ENCODE assay signal across 22 cellular contexts in the genomic region with DNA sequence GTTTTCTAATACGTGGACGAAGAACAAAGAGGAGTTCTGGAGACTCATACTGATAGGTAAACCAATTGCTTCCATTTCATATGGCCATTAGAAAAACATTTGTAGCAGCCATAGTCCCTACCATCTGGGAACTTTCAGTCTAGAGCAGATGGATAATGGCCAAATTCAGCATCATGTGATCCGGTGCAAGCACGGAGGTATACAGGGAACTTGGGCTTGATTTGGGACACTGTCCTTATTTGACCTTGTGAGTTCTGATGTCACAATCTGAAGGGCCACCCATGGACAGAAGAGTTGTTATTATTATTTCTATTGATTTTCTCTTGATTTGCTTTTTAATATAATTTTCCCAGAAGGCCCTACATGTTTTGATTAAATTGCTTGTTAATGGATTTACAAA.
"Had no signal": no experiment of that assay in that cellular context is flagged by ENCODE, and none has a peak within 500 bp of the region (broad histone marks: within the 10 kb centered on the region; RNA-seq: fewer than 3 reads in every experiment).

No MANE protein-coding gene starts in this region.

- H3K4me3 ChIP-seq: dorsolateral prefrontal cortex, gastrocnemius medialis, left lung, lung, prostate gland, spleen, stomach had no signal

- H3K9ac ChIP-seq: parathyroid adenoma had no signal

- DNase-seq: central memory CD4-positive, alpha-beta T cell; cortex of kidney; dorsolateral prefrontal cortex; effector CD8-positive, alpha-beta T cell; gastrocnemius medialis; kidney glomerular epithelial cell; left lung; mesenchymal stem cell; midbrain; naive B cell; spleen; stimulated activated CD4-positive, alpha-beta T cell treated with anti-CD3 and anti-CD28 coated beads, Interleukin-15, amount 100 ng/mL, for 24 hours; stimulated activated CD4-positive, alpha-beta T cell treated with anti-CD3 and anti-CD28 coated beads, Interleukin-1b, Interleukin-23, amount 100 ng/mL, for 48 hours; stimulated activated CD4-positive, alpha-beta T cell treated with anti-CD3 and anti-CD28 coated beads, Interleukin-4, amount 100 ng/mL, for 4 hours; stimulated activated naive CD4-positive, alpha-beta T cell; stomach; trophoblast cell had no signal

- H2AFZ ChIP-seq: parathyroid adenoma had no signal

- H3K4me3 Mint-ChIP-seq: nephron had no signal

- H3K27me3 Mint-ChIP-seq: naive B cell had no signal

- H3K27me3 ChIP-seq: dorsolateral prefrontal cortex, gastrocnemius medialis, left lung, spleen, stomach had no signal

- H3K27ac ChIP-seq: dorsolateral prefrontal cortex, gastrocnemius medialis, left lung, parathyroid adenoma, prostate gland, spleen, stomach had no signal

- H3K27ac Mint-ChIP-seq: nephron had no signal

- ATAC-seq: gastrocnemius medialis, left lung, sciatic nerve had no signal

- H3K9me3 ChIP-seq: gastrocnemius medialis, prostate gland had no signal

- H3K4me1 ChIP-seq: prostate gland had no signal

- H3K36me3 ChIP-seq: prostate gland had no signal
